Comparison of ENCODE assay signal across 8 cellular contexts in the genomic region with DNA sequence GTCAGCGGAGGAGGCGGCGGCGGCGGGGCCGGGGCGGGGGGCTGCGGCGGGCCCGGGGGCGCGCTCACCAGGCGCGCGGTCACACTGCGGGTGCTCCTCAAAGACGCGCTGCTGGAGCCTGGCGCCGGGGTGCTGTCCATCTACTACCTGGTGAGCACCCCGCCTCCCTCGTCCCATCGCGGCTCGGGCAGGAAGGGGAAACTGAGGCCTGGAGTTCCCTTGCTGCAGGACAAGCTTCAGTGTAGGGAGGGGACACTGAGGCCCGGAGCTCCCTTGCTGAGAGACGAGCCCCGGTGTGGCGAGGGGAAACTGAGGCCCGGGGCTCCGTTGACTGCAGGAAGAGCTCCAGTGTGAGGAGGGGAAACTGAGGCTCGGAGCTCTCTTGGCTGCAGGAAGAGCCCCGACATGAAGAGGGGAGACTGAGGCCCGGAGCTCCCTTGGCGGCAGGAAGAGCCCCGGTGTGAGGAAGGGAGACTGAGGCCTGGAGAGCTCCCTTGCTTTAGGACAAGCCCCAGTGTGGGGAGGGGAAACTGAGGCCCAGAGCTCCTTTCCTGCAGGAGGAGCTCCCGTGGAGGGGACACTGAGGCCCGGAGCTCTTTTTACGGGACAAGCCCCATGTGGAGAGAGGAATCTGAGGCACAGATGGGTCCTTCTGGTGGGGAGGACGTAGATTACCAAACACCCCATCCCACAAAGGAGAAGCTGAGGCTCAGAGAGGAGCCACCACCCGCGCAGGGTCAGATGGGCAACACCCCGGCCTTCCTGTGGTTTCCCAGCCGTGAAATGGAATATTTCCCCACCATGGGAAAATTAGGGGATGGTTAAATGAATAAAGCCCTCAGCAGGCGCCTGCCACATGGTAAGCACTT. TPM values are rescaled to one million over a fixed set of nuclear protein-coding genes. Genes with fewer than 3 reads are reported as not detected.
DNase-seq lines count a peak whose midpoint lies in the region; ATAC-seq, FAIRE-seq and TF ChIP-seq lines count a peak whose summit lies in the region.

No MANE protein-coding gene starts in this region.

- intact Hi-C loops in PC-9 (cut with micrococcal nuclease; ENCODE audit: unreplicated experiment): loop anchor here (2.0 kb wide), 1 partner anchor 59 kb away; the partner anchor contains the start of gene CHAF1A

- no peak for ATAC-seq in HG03159 (IDR thresholded peaks at IDR 0.05; ENCODE audit: unreplicated experiment)

- POLR2A ChIA-PET in PC-9 (lab: Charles Lee; ENCODE audit: unreplicated experiment): interaction anchor here (0.7 to 1.6 kb wide), 3 partner anchors 8 to 26 kb away, joined by 4 to 6 read pairs (median 4); no protein-coding TSS in a partner anchor

- H3K79me2 ChIP-seq in PC-9 (ENCODE audit: low read depth): no peaks in the 10 kb centered on the region

- no peaks in the 10 kb centered on the region for H3K9me3 ChIP-seq in PC-9 (ENCODE audit: insufficient read depth, low read depth)
- no peaks in the 10 kb centered on the region for H3K9me3 ChIP-seq in esophagus (ENCODE audit: control insufficient read depth in 2 of 2, insufficient read depth in 1 of 2, low read depth in 1 of 2, low read length in 1 of 2)

- no peaks in the 10 kb centered on the region for H3F3A ChIP-seq in PC-9 (ENCODE audit: insufficient read depth, low read depth)

- peak; percentile 53 for DNase-seq in GF-D8 (lab: John Stamatoyannopoulos, UW)
- no peak for DNase-seq in PC-9
- DNase-seq in progenitor cell of endocrine pancreas (ENCODE audit: low spot score, unreplicated experiment): no peak
- no peak for DNase-seq in dedifferentiated amniotic fluid mesenchymal stem cell (ENCODE audit: extremely low spot score)
- DNase-seq in D721Med (ENCODE audit: insufficient read length, low spot score): no peak
- no peak for DNase-seq in hepatic stellate cell (ENCODE audit: low spot score)

- H3K4me3 Mint-ChIP-seq in progenitor cell of endocrine pancreas (ENCODE audit: low read depth): peak overlapping the region; percentile 89

- H3K27me3 ChIP-seq in PC-9 (ENCODE audit: insufficient read depth, low read depth) (no peaks in the 10 kb centered on the region), esophagus (ENCODE audit: control insufficient read depth in 1 of 2, insufficient read depth in 2 of 2, low read length in 2 of 2) (no peaks in the 10 kb centered on the region)

- WGBS in esophagus, 2 donors: 23 to 30% methylated on average over 38 to 45 of the region's 45 CpGs

- FAIRE-seq in D721Med (lab: Jason Lieb, UNC): no peak

- no peaks in the 10 kb centered on the region for H3K27me3 Mint-ChIP-seq in progenitor cell of endocrine pancreas

- BruUV-seq in PC-9 (replicated peaks; lab: Mats Ljungman, UMichigan): no TSS peak

- no peak overlapping the region for H2AFZ ChIP-seq in PC-9

- H3K4me1 ChIP-seq in PC-9 (replicated peaks; ENCODE audit: insufficient read depth) (no peaks in the 10 kb centered on the region), esophagus (ENCODE audit: control insufficient read depth in 2 of 2, insufficient read depth in 2 of 2, low read length in 1 of 2) (peaks cover 0 to 11% of the 10 kb centered on the region in 2 donors)

- no peak overlapping the region for H3K27ac ChIP-seq in PC-9
- peak overlapping the region; percentile 26 to 91 for H3K27ac ChIP-seq in esophagus (ENCODE audit: low read depth in 2 of 2, low read length in 1 of 2)

- H3K9me3 Mint-ChIP-seq in progenitor cell of endocrine pancreas (ENCODE audit: low read depth): no peaks in the 10 kb centered on the region

- peaks cover 15% of the 10 kb centered on the region for H3K36me3 Mint-ChIP-seq in progenitor cell of endocrine pancreas (ENCODE audit: insufficient read depth)

- H3K4me1 Mint-ChIP-seq in progenitor cell of endocrine pancreas (ENCODE audit: low read depth): peaks cover 7% of the 10 kb centered on the region

- peak overlapping the region; percentile 84 for H3K4me2 ChIP-seq in PC-9

- H3K36me3 ChIP-seq in PC-9 (ENCODE audit: low read depth): no peaks in the 10 kb centered on the region
- H3K36me3 ChIP-seq in esophagus (ENCODE audit: control insufficient read depth in 2 of 2, insufficient read depth in 2 of 2, low read length in 1 of 2): peaks cover 0 to 7% of the 10 kb centered on the region in 2 donors

- no peaks in the 10 kb centered on the region for H4K20me1 ChIP-seq in PC-9 (ENCODE audit: insufficient read depth)

- no peak for TF ChIP-seq CTCF in PC-9 (conservative IDR thresholded peaks at IDR 0.05)
- TF ChIP-seq CTCF in progenitor cell of endocrine pancreas (IDR thresholded peaks at IDR 0.05; ENCODE audit: unreplicated experiment): no peak
- no peak for TF ChIP-seq CTCF in D721Med (IDR thresholded peaks at IDR 0.05; ENCODE audit: insufficient read depth, missing control alignments)

- H3K9me2 ChIP-seq in PC-9 (ENCODE audit: insufficient read depth): no peaks in the 10 kb centered on the region

- CTCF ChIA-PET in PC-9 (lab: Charles Lee): interaction anchor here (0.7 kb wide), 1 partner anchor 76 kb away, joined by 5 read pairs; no protein-coding TSS in a partner anchor

- peak overlapping the region; percentile 61 for H3K4me3 ChIP-seq in PC-9
- peak overlapping the region; percentile 62 to 71 for H3K4me3 ChIP-seq in esophagus (ENCODE audit: low read depth in 1 of 2, low read length in 2 of 2)

- no peak overlapping the region for H3K27ac Mint-ChIP-seq in progenitor cell of endocrine pancreas

RNA-seq across cellular contexts. Expression of gene MPND, which starts 0.7 kb away (rescaled TPM):
- total RNA-seq in PC-9 (2021) (12.6 and 19.1 TPM in 2 replicates), progenitor cell of endocrine pancreas (62.2 and 64.2 TPM in 2 replicates)
- 10 to 100 TPM; 13.5 to 15.5 TPM for polyA plus RNA-seq in esophagus

RNA-seq across cellular contexts. Expression of gene STAP2, which starts 5.5 kb away (rescaled TPM):
- total RNA-seq in PC-9 (2021) (26.9 and 29.8 TPM in 2 replicates), progenitor cell of endocrine pancreas (35.6 and 41.0 TPM in 2 replicates)
- polyA plus RNA-seq in esophagus: 100 to 1,000 TPM in 1 of 2 donors, 10 to 100 TPM in 1; 99.2 to 126 TPM

RNA-seq across cellular contexts. Expression of gene FSD1, which starts 39.7 kb away (rescaled TPM):
- total RNA-seq in PC-9 (2021) (not detected in 2 replicates), progenitor cell of endocrine pancreas (22.2 and 25.1 TPM in 2 replicates)
- 1 to 10 TPM in 1 of 2 donors, under 1 TPM in 1; 0.19 to 1.2 TPM for polyA plus RNA-seq in esophagus

RNA-seq across cellular contexts. Expression of gene TMIGD2, which starts 41.9 kb away (rescaled TPM):
- total RNA-seq in PC-9 (2021) (not detected in 2 replicates), progenitor cell of endocrine pancreas (not detected in 2 replicates)
- polyA plus RNA-seq in esophagus: under 1 TPM; 0.31 to 0.47 TPM

RNA-seq across cellular contexts. Expression of gene SH3GL1, which starts 56.3 kb away (rescaled TPM):
- total RNA-seq in PC-9 (2021): 45.8 and 49.2 TPM in 2 replicates
- 100 to 1,000 TPM; 123 to 242 TPM for polyA plus RNA-seq in esophagus
- total RNA-seq in progenitor cell of endocrine pancreas: 55.6 and 61.6 TPM in 2 replicates

Comparison
In these comparisons a context has a peak if more than half of its experiments do, and no peak if none do; other contexts are left out.
1. RNA of gene FSD1, which starts 39.7 kb away (total RNA-seq): 22.2 to 25.1 TPM in progenitor cell of endocrine pancreas; not detected in PC-9; every median in the first group is over 10 times any median in the second.